1 cellular context compared by ENCODE assay signal in genomic region chr19:1883784-1884183, GRCh38.
TF ChIP-seq lines count a peak whose summit lies in the region.

No MANE protein-coding gene starts in this region.

TF ChIP-seq in WTC11, 78 proteins besides CTCF, POLR2A, EP300 and RAD21 (continued from another document):
- no peak for TF ChIP-seq ARID4B (CRISPR knock-in tag; IDR thresholded peaks at IDR 0.05; ENCODE audit: borderline replicate concordance)
- no peak for TF ChIP-seq AR (CRISPR knock-in tag; IDR thresholded peaks at IDR 0.05)
- no peak for TF ChIP-seq ZNF532 (CRISPR knock-in tag; IDR thresholded peaks at IDR 0.05; ENCODE audit: borderline replicate concordance)
- TF ChIP-seq NR1H2 (CRISPR knock-in tag; IDR thresholded peaks at IDR 0.05): no peak
- no peak for TF ChIP-seq AFF4 (CRISPR knock-in tag; IDR thresholded peaks at IDR 0.05; ENCODE audit: borderline replicate concordance)
